Comparison of ENCODE assay signal across 12 cellular contexts in genomic region chr7:155276800-155277375, GRCh38.
"Had no signal": no experiment of that assay in that cellular context is flagged by ENCODE, and none has a peak within 500 bp of the region (broad histone marks: within the 10 kb centered on the region; RNA-seq: fewer than 3 reads in every experiment).

No MANE protein-coding gene starts in this region.

- H3K4me3 Mint-ChIP-seq: activated CD4-positive, alpha-beta T cell treated with anti-CD3 and anti-CD28 coated beads, Interleukin-2, amount 10 ng/mL, durations not matched to agents 7 days and 5 days; activated CD8-positive, alpha-beta T cell treated with anti-CD3 and anti-CD28 coated beads, Interleukin-2, amount 10 ng/mL, durations not matched to agents 7 days and 5 days; dendritic cell treated with granulocyte-macrophage colony-stimulating factor and Interleukin-4, amounts not matched to agents 40 ng/mL and 50 ng/mL, for 4 days; natural killer cell; stimulated activated naive B cell treated with anti-CD40 and anti-IgM and Interleukin-4, amounts not matched to agents 10 μg/mL and 1 μg/mL and 100 μg/mL, for 72 hours had no signal

- H3K27me3 ChIP-seq: ovary had no signal

- H3K9me3 Mint-ChIP-seq: activated CD4-positive, alpha-beta T cell treated with anti-CD3 and anti-CD28 coated beads, Interleukin-2, amount 10 ng/mL, durations not matched to agents 7 days and 5 days; activated naive CD4-positive, alpha-beta T cell treated with anti-CD3 and anti-CD28 coated beads, Interleukin-2, amount 50 U/mL, for 72 hours; dendritic cell treated with granulocyte-macrophage colony-stimulating factor and Interleukin-4, amounts not matched to agents 40 ng/mL and 50 ng/mL, for 4 days; natural killer cell; stimulated activated naive B cell treated with anti-CD40 and anti-IgM and Interleukin-4, amounts not matched to agents 10 μg/mL and 1 μg/mL and 100 μg/mL, for 72 hours had no signal

- ATAC-seq: activated CD8-positive, alpha-beta T cell treated with anti-CD3 and anti-CD28 coated beads, Interleukin-2, amount 10 ng/mL, durations not matched to agents 7 days and 5 days; lower lobe of right lung; natural killer cell; stimulated activated naive B cell treated with anti-CD40 and anti-IgM and Interleukin-4, amounts not matched to agents 10 μg/mL and 1 μg/mL and 100 μg/mL, for 72 hours had no signal

- H3K27ac ChIP-seq: esophagus muscularis mucosa, lower lobe of right lung, ovary had no signal

- H3K27ac Mint-ChIP-seq: activated CD4-positive, alpha-beta T cell treated with anti-CD3 and anti-CD28 coated beads, Interleukin-2, amount 10 ng/mL, durations not matched to agents 7 days and 5 days; activated CD8-positive, alpha-beta T cell treated with anti-CD3 and anti-CD28 coated beads, Interleukin-2, amount 10 ng/mL, durations not matched to agents 7 days and 5 days; activated naive CD4-positive, alpha-beta T cell treated with anti-CD3 and anti-CD28 coated beads, Interleukin-2, amount 50 U/mL, for 72 hours; dendritic cell treated with granulocyte-macrophage colony-stimulating factor and Interleukin-4, amounts not matched to agents 40 ng/mL and 50 ng/mL, for 4 days; natural killer cell; stimulated activated naive B cell treated with anti-CD40 and anti-IgM and Interleukin-4, amounts not matched to agents 10 μg/mL and 1 μg/mL and 100 μg/mL, for 72 hours had no signal

- H3K9me3 ChIP-seq: esophagus muscularis mucosa, lower lobe of right lung, ovary had no signal

- H3K4me3 ChIP-seq: esophagus muscularis mucosa, lower lobe of right lung, ovary had no signal

- H3K36me3 Mint-ChIP-seq: activated naive CD4-positive, alpha-beta T cell treated with anti-CD3 and anti-CD28 coated beads, Interleukin-2, amount 50 U/mL, for 72 hours; natural killer cell had no signal

- H3K4me1 ChIP-seq: lower lobe of right lung had no signal

- H3K36me3 ChIP-seq: esophagus muscularis mucosa, lower lobe of right lung, ovary had no signal

- DNase-seq: activated CD4-positive, alpha-beta T cell treated with anti-CD3 and anti-CD28 coated beads, Interleukin-2, amount 10 ng/mL, durations not matched to agents 7 days and 5 days; activated CD8-positive, alpha-beta memory T cell treated with anti-CD3 and anti-CD28 coated beads, Interleukin-2, amount 50 U/mL, for 48 hours; activated CD8-positive, alpha-beta T cell treated with anti-CD3 and anti-CD28 coated beads, Interleukin-2, amount 10 ng/mL, durations not matched to agents 7 days and 5 days; activated gamma-delta T cell treated with Interleukin-2 at 50 U/mL for 16 hours; effector CD8-positive, alpha-beta T cell; lower lobe of right lung; natural killer cell; ovary; stimulated activated naive B cell treated with anti-CD40 and anti-IgM and Interleukin-4, amounts not matched to agents 10 μg/mL and 1 μg/mL and 100 μg/mL, for 72 hours had no signal
